9 cellular contexts compared by ENCODE assay signal in the genomic region with DNA sequence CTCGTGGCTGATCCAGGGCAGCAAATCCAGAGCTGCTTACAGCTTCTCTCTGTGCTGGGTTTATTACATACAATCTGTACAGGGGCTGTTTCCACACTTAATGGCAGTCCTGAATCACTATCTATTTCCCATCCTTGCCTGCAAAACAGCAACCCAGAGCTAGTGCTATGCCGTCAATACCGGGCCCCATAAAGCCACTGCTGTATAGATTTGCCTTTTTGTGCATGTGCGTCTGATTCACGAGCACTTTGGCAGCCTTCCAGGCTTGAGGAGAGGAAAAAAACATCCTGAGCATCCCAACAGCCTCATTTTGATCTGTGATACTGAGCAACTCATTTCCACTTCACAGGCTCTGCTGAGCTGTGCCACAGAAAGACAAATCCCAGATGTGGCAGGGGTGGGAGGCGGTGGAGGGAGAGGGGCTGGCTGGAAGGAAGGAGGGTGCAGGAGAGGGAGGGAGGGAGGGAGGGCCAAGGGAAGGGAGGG.
DNase-seq lines count a peak whose midpoint lies in the region; ATAC-seq, FAIRE-seq and TF ChIP-seq lines count a peak whose summit lies in the region.
"Had no signal": no experiment of that assay in that cellular context is flagged by ENCODE, and none has a peak within 500 bp of the region (broad histone marks: within the 10 kb centered on the region; RNA-seq: fewer than 3 reads in every experiment).

No MANE protein-coding gene starts in this region.

- H3K27me3 Mint-ChIP-seq in Caco-2 (ENCODE audit: insufficient read depth, unreplicated experiment), result no peaks in the 10 kb centered on the region
- no peaks in the 10 kb centered on the region for H3K27me3 Mint-ChIP-seq in activated CD4-positive, alpha-beta T cell treated with anti-CD3 and anti-CD28 coated beads for 36 hours

- no peak overlapping the region for H2AK5ac ChIP-seq in mesendoderm (ENCODE audit: low read length)

- peaks cover 44% of the 10 kb centered on the region for H3K4me1 Mint-ChIP-seq in Caco-2 (ENCODE audit: low read depth, unreplicated experiment)
- peaks cover 23% of the 10 kb centered on the region for H3K4me1 Mint-ChIP-seq in activated CD4-positive, alpha-beta T cell treated with anti-CD3 and anti-CD28 coated beads for 36 hours

- no CpG with 5 or more reads among the region's 6 CpGs for WGBS in mesendoderm (ENCODE audit: extremely low coverage, insufficient coverage, low lambda C conversion rate)

- H3K36me3 ChIP-seq in Caco-2 (ENCODE audit: control insufficient read depth, insufficient read depth, low read length) (no peaks in the 10 kb centered on the region), mesendoderm (ENCODE audit: control insufficient read depth, insufficient read depth, low read length) (no peaks in the 10 kb centered on the region)

- peak overlapping the region; percentile 48 for H3K27ac Mint-ChIP-seq in Caco-2 (ENCODE audit: unreplicated experiment)
- H3K27ac Mint-ChIP-seq in activated CD4-positive, alpha-beta T cell treated with anti-CD3 and anti-CD28 coated beads for 36 hours, result peak overlapping the region; percentile 61

- CTCF ChIA-PET in Caco-2 (lab: Charles Lee), result no interaction called here
- CTCF ChIA-PET in activated CD4-positive, alpha-beta T cell treated with anti-CD3 and anti-CD28 coated beads for 36 hours (lab: Charles Lee), result interaction anchor here (0.6 to 1.1 kb wide), 7 partner anchors 23 to 1516 kb away, joined by 3 to 4 read pairs (median 4); no protein-coding TSS in a partner anchor

- H4K5ac ChIP-seq in mesendoderm (ENCODE audit: low read length), result no peak overlapping the region

- H3K36me3 Mint-ChIP-seq in Caco-2 (ENCODE audit: insufficient read depth, unreplicated experiment), result no peaks in the 10 kb centered on the region
- no peaks in the 10 kb centered on the region for H3K36me3 Mint-ChIP-seq in activated CD4-positive, alpha-beta T cell treated with anti-CD3 and anti-CD28 coated beads for 36 hours (ENCODE audit: low read depth)

- no peak overlapping the region for H3K4me3 Mint-ChIP-seq in Caco-2 (ENCODE audit: unreplicated experiment)
- no peak overlapping the region for H3K4me3 Mint-ChIP-seq in activated CD4-positive, alpha-beta T cell treated with anti-CD3 and anti-CD28 coated beads for 36 hours

- H2BK5ac ChIP-seq in mesendoderm (ENCODE audit: low read length), result no peak overlapping the region

- POLR2A ChIA-PET in Caco-2 (lab: Charles Lee), result no interaction called here
- POLR2A ChIA-PET in activated CD4-positive, alpha-beta T cell treated with anti-CD3 and anti-CD28 coated beads for 36 hours (lab: Charles Lee), result no interaction called here

- no peaks in the 10 kb centered on the region for H3K79me1 ChIP-seq in mesendoderm (ENCODE audit: low read length)

- peak overlapping the region; percentile 86 to 99 (median 97) for H3K27ac ChIP-seq in dorsolateral prefrontal cortex
- no peak overlapping the region for H3K27ac ChIP-seq in mesendoderm (ENCODE audit: low read depth, low read length)
- H3K27ac ChIP-seq: HL-60 had no signal

- H3K4ac ChIP-seq in mesendoderm (ENCODE audit: low read depth, low read length), result no peak overlapping the region

- no peak overlapping the region for H4K8ac ChIP-seq in mesendoderm (ENCODE audit: low read depth, low read length)

- H3K9me3 ChIP-seq in Caco-2, result no peaks in the 10 kb centered on the region

- H3K4me2 ChIP-seq in mesendoderm (ENCODE audit: low read length), result no peak overlapping the region

- no peaks in the 10 kb centered on the region for H3K79me2 ChIP-seq in mesendoderm (ENCODE audit: control insufficient read depth, insufficient read depth, low read length)

- no peaks in the 10 kb centered on the region for H3K9me3 Mint-ChIP-seq in Caco-2 (ENCODE audit: unreplicated experiment)
- no peaks in the 10 kb centered on the region for H3K9me3 Mint-ChIP-seq in activated CD4-positive, alpha-beta T cell treated with anti-CD3 and anti-CD28 coated beads for 36 hours (ENCODE audit: low read depth)

- H3K4me3 ChIP-seq in Caco-2 (ENCODE audit: low read depth, low read length) (no peak overlapping the region), dorsolateral prefrontal cortex (peak overlapping the region in 8 of 59 donors; percentile 1 to 31 (median 17)), mesendoderm (ENCODE audit: low read length) (no peak overlapping the region)

- no peak overlapping the region for H3K23ac ChIP-seq in mesendoderm (ENCODE audit: low read length)

- H3K9ac ChIP-seq in mesendoderm (ENCODE audit: low read length), result no peak overlapping the region

- H3K27me3 ChIP-seq in Caco-2 (replicated peaks; ENCODE audit: control insufficient read depth, insufficient read depth, low read length) (no peaks in the 10 kb centered on the region), dorsolateral prefrontal cortex (no peaks in the 10 kb centered on the region), mesendoderm (ENCODE audit: insufficient read depth, low read length, poor library complexity) (no peaks in the 10 kb centered on the region)

- no peak for DNase-seq in Caco-2
- peak; percentile 86 for DNase-seq in NCI-H146 (lab: John Stamatoyannopoulos, UW)
- DNase-seq in activated CD4-positive, alpha-beta T cell treated with anti-CD3 and anti-CD28 coated beads for 36 hours, result peak; percentile 79
- peak; percentile 54 to 84 (median 74) for DNase-seq in dorsolateral prefrontal cortex
- DNase-seq in mesendoderm, result no peak
- peak; percentile 54 for DNase-seq in stimulated activated CD8-positive, alpha-beta memory T cell treated with anti-CD3 and anti-CD28 coated beads, Interleukin-4, amount 100 ng/mL, for 48 hours
- DNase-seq in D721Med (ENCODE audit: insufficient read length, low spot score), result no peak

- peak; percentile 87 for ATAC-seq in activated CD4-positive, alpha-beta T cell treated with anti-CD3 and anti-CD28 coated beads for 36 hours
- no peak for ATAC-seq in HG02970 (IDR thresholded peaks at IDR 0.05; ENCODE audit: low FRiP score, unreplicated experiment)

- no peak for TF ChIP-seq CTCF in Caco-2 (IDR thresholded peaks at IDR 0.05; ENCODE audit: insufficient read depth in 1 of 2, low read depth in 1 of 2, low read length in 1 of 2, severe bottlenecking in 1 of 2, unreplicated experiment in 1 of 2)
- no peak for TF ChIP-seq CTCF in dorsolateral prefrontal cortex (IDR thresholded peaks at IDR 0.05 in 54 of 56, conservative IDR thresholded peaks at IDR 0.05 in 2 of 56; ENCODE audit: low read depth in 1 of 56, partially characterized antibody in 56 of 56)
- no peak for TF ChIP-seq CTCF in D721Med (IDR thresholded peaks at IDR 0.05; ENCODE audit: insufficient read depth, missing control alignments)

- no peak for FAIRE-seq in D721Med (lab: Jason Lieb, UNC)

- peak overlapping the region; percentile 35 for H3K18ac ChIP-seq in mesendoderm (ENCODE audit: low read length)

- no peak overlapping the region for H2BK120ac ChIP-seq in mesendoderm (ENCODE audit: low read depth, low read length)

- intact Hi-C loops in Caco-2 (cut with micrococcal nuclease; ENCODE audit: unreplicated experiment), result no loop called here
- intact Hi-C loops in activated CD4-positive, alpha-beta T cell treated with anti-CD3 and anti-CD28 coated beads for 36 hours (cut with DNase I, micrococcal nuclease), result loop anchor here in 1 of 2 experiments (5.0 kb wide), 1 partner anchor 42 kb away; no protein-coding TSS in a partner anchor
- intact Hi-C loops in dorsolateral prefrontal cortex (cut with DNase I), result loop anchor here in 1 of 2 donors (2.0 kb wide), 2 partner anchors 57 to 65 kb away; no protein-coding TSS in a partner anchor

- H3K4me1 ChIP-seq in Caco-2, result peaks cover 54% of the 10 kb centered on the region
- peaks cover 4% of the 10 kb centered on the region for H3K4me1 ChIP-seq in mesendoderm (ENCODE audit: control insufficient read depth, low read depth, low read length)

- no peak overlapping the region for H2BK15ac ChIP-seq in mesendoderm (replicated peaks; ENCODE audit: low read depth)

- BruUV-seq in Caco-2 (replicated peaks; lab: Mats Ljungman, UMichigan), result no TSS peak

- H3K56ac ChIP-seq in mesendoderm (ENCODE audit: low read length), result no peak overlapping the region

Comparison
In these comparisons a context has a peak if more than half of its experiments do, and no peak if none do; other contexts are left out.
1. DNase-seq: peak in NCI-H146 (single experiment), activated CD4-positive, alpha-beta T cell treated with anti-CD3 and anti-CD28 coated beads for 36 hours (single experiment), dorsolateral prefrontal cortex (10 of 10) and stimulated activated CD8-positive, alpha-beta memory T cell treated with anti-CD3 and anti-CD28 coated beads, Interleukin-4, amount 100 ng/mL, for 48 hours (single experiment); none in Caco-2 (0 of 2), mesendoderm (single experiment) and D721Med (single experiment).